In genomic region chr12:50749459-50749882, GRCh38 we compare ENCODE assay signal across 1 cellular context.
TF ChIP-seq lines count a peak whose summit lies in the region.

No MANE protein-coding gene starts in this region.

TF ChIP-seq in K562, 482 proteins besides CTCF, POLR2A, EP300 and RAD21 (continued from another document):
- TF ChIP-seq NR2C1 (IDR thresholded peaks at IDR 0.05), result no peak
- 0 out of 2 replicates have a peak, but pooled peaks have one; percentile 43 for TF ChIP-seq NR2C1 (tag; IDR thresholded peaks at IDR 0.05)
- peak; percentile 26; the same call in 1 of the 2 replicates for TF ChIP-seq ZFX (CRISPR knock-in tag; IDR thresholded peaks at IDR 0.05)
- no peak for TF ChIP-seq RBBP5 (IDR thresholded peaks at IDR 0.05; ENCODE audit: borderline replicate concordance, insufficient read depth, low read length, poor library complexity, severe bottlenecking)
- TF ChIP-seq ILK (tag; IDR thresholded peaks at IDR 0.05; ENCODE audit: borderline replicate concordance, low read depth), result no peak
- no peak for TF ChIP-seq THRAP3 (IDR thresholded peaks at IDR 0.05; ENCODE audit: borderline replicate concordance)
- 0 out of 2 replicates have a peak, but pooled peaks have one; percentile 16 for TF ChIP-seq SMARCE1 (IDR thresholded peaks at IDR 0.05)
